20 cellular contexts compared by ENCODE assay signal in the genomic region with DNA sequence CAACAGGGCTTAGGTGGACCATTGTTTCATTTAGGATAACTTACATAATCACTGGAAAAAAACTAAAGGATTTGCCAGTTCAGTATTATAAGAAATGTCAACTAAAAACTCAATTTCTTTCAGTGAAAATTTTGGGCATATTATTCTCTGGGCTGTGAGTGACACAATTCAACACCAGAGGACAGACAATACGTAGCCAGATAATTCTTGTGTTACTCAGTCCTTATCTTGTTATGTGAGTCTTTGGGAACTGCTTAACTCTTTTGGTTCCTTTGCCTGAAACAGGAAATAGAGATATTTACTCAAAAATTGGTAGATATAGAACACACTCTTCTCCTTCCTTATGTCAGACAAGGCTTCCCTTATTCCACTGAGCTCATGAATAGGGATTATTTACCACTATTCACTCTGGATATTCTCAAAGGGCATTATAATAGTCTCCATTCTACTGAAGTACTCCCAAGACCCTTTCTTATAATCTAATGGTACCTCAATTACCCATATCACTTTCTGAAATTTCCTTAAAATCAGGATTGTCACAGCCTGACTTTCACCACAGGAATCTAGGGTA.
"Had no signal": no experiment of that assay in that cellular context is flagged by ENCODE, and none has a peak within 500 bp of the region (broad histone marks: within the 10 kb centered on the region; RNA-seq: fewer than 3 reads in every experiment).

No MANE protein-coding gene starts in this region.

- H3K27ac ChIP-seq: ascending aorta, cardiac muscle cell, transverse colon, vagina had no signal

- H3K4me3 ChIP-seq: ascending aorta, cardiac muscle cell, transverse colon, vagina had no signal

- H3K4me1 ChIP-seq: ascending aorta had no signal

- H3K27ac Mint-ChIP-seq: natural killer cell treated with Interleukin-12 subunit alpha and Interleukin-12 subunit beta and Interleukin-15 and Interleukin-18, amount 100 ng/mL, for 72 hours; progenitor cell of endocrine pancreas; T-helper 2 cell treated with Interferon-gamma antibody and Interleukin-4, amounts not matched to agents 5 μg/mL and 100 μg/mL, for 36 hours had no signal

- H3K36me3 Mint-ChIP-seq: natural killer cell treated with Interleukin-12 subunit alpha and Interleukin-12 subunit beta and Interleukin-15 and Interleukin-18, amount 100 ng/mL, for 72 hours had no signal

- ATAC-seq: esophagus mucosa; natural killer cell treated with Interleukin-12 subunit alpha and Interleukin-12 subunit beta and Interleukin-15 and Interleukin-18, amount 100 ng/mL, for 72 hours; right cardiac atrium; stimulated activated naive CD8-positive, alpha-beta T cell treated with anti-CD3 and anti-CD28 coated beads, Interleukin-15, Interleukin-2, amounts not matched to agents 100 U/mL and 50 U/mL, for 24 hours had no signal

- H3K4me3 Mint-ChIP-seq: natural killer cell treated with Interleukin-12 subunit alpha and Interleukin-12 subunit beta and Interleukin-15 and Interleukin-18, amount 100 ng/mL, for 72 hours; T-helper 2 cell treated with Interferon-gamma antibody and Interleukin-4, amounts not matched to agents 5 μg/mL and 100 μg/mL, for 36 hours had no signal

- H3K36me3 ChIP-seq: ascending aorta, cardiac muscle cell, transverse colon, vagina had no signal

- H3K9me3 ChIP-seq: ascending aorta, transverse colon, vagina had no signal

- FAIRE-seq: colon, endometrium, small intestine had no signal

- H3K9me3 Mint-ChIP-seq: natural killer cell treated with Interleukin-12 subunit alpha and Interleukin-12 subunit beta and Interleukin-15 and Interleukin-18, amount 100 ng/mL, for 72 hours; T-helper 2 cell treated with Interferon-gamma antibody and Interleukin-4, amounts not matched to agents 5 μg/mL and 100 μg/mL, for 36 hours had no signal

- H3K27me3 ChIP-seq: ascending aorta, vagina had no signal

- DNase-seq: activated CD4-positive, CD25-positive, alpha-beta regulatory T cell treated with anti-CD3 and anti-CD28 coated beads, Interleukin-2, amount 50 U/mL, for 72 hours; activated naive CD4-positive, alpha-beta T cell treated with Interleukin-2 at 50 U/mL for 16 hours; activated T-cell treated with anti-CD3 and anti-CD28 coated beads for 4 hours; foreskin fibroblast; kidney glomerular epithelial cell; right cardiac atrium; small intestine; stimulated activated CD4-positive, alpha-beta T cell treated with anti-CD3 and anti-CD28 coated beads, Interleukin-4, amount 100 ng/mL, for 4 hours; stimulated activated CD8-positive, alpha-beta memory T cell treated with anti-CD3 and anti-CD28 coated beads, Interleukin-4, amount 100 ng/mL, for 48 hours; stimulated activated naive CD8-positive, alpha-beta T cell treated with anti-CD3 and anti-CD28 coated beads, Interleukin-15, Interleukin-2, amounts not matched to agents 100 U/mL and 50 U/mL, for 24 hours; transverse colon had no signal
